8 cellular contexts compared by ENCODE assay signal in the genomic region with DNA sequence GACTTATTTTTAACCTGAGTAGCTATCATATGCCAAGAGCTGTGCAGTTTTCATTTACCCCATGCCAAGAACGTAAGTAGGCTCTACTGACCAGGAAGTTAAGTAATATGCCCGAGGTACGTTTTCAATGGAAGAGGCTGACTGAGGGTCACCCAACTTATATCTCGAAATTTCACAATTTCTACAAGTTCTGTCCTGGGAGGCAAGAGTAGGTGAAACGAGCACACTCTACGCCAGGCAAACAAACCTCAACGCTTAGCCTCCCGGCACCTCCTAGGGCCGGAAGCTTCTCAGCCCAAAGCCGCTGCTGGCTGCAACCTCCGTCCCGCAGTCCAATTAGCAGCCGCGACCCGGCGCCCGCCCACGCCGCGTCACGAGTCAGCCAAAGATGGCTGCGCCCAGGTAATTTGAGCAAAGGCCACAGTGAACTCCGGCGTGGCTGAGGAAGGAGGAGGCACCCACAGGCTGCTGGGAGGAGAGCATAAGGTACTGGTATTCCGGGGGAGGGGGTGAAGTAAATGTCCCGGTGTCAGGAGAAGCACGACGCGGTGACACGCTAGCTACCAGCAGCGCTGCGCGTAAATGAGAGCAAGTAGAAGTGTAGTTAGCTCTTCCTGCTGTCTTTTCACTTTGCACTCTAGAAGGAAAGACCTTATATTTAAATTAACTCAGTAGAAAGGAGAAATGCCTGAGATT. TPM values are rescaled to one million over a fixed set of nuclear protein-coding genes. Genes with fewer than 3 reads are reported as not detected.
DNase-seq lines count a peak whose midpoint lies in the region; ATAC-seq and TF ChIP-seq lines count a peak whose summit lies in the region.

A gene (plus strand): TSS at position 364 of the 696 bp plus-strand sequence. CDS start 2,289 bp downstream, outside the sequence.

- H3K9me3 ChIP-seq in H9 (ENCODE audit: control insufficient read depth, low read depth, low read length): no peaks in the 10 kb centered on the region

- no peak within 1 kb of the TSS for H2AK5ac ChIP-seq in H9 (ENCODE audit: insufficient read length, low read length)

- no peaks in the 10 kb centered on the region for H3K27me3 Mint-ChIP-seq in H9 (ENCODE audit: low read depth)
- H3K27me3 Mint-ChIP-seq in naive thymus-derived CD8-positive, alpha-beta T cell: peaks cover 3 to 27% (median 13%) of the 10 kb centered on the region in 5 donors

- no peak within 1 kb of the TSS for H3K23ac ChIP-seq in H9 (ENCODE audit: insufficient read length, low read depth, low read length)

- no peak within 1 kb of the TSS for H2BK20ac ChIP-seq in H9 (ENCODE audit: low read depth, low read length, poor library complexity, severe bottlenecking)

- peak within 1 kb of the TSS; percentile 80 for H3K27ac ChIP-seq in H9 (ENCODE audit: insufficient read length, low read depth, low read length)

- H3K79me1 ChIP-seq in H9 (ENCODE audit: insufficient read depth, low read depth, low read length, poor library complexity, severe bottlenecking): no peaks in the 10 kb centered on the region

- TF ChIP-seq CTCF in H9 (conservative IDR thresholded peaks at IDR 0.05): no peak

- H3K9ac ChIP-seq in H9 (ENCODE audit: extremely low read depth, insufficient read length, low read length): peak within 1 kb of the TSS; percentile 84

- peak; percentile 95 for DNase-seq in ELF-1 (ENCODE audit: low read depth, low spot score)
- DNase-seq in H9: peak; percentile 95
- DNase-seq in M059J (ENCODE audit: low read depth): peak; percentile 86
- DNase-seq in SHP77 (lab: John Stamatoyannopoulos, UW): peak; percentile 90 to 94
- peak; percentile 85 for DNase-seq in activated effector memory CD4-positive, alpha-beta T cell treated with Interleukin-2 at 50 U/mL for 16 hours
- DNase-seq in fibroblast of peridontal ligament (ENCODE audit: extremely low read depth): peak; percentile 71
- peak; percentile 81 to 93 (median 88) for DNase-seq in naive thymus-derived CD8-positive, alpha-beta T cell
- DNase-seq in stimulated activated naive CD4-positive, alpha-beta T cell (lab: John Stamatoyannopoulos, UW): peak; percentile 83 to 89 (median 86)

- H3K4ac ChIP-seq in H9 (ENCODE audit: low read depth, low read length): no peak within 1 kb of the TSS

- no peak within 1 kb of the TSS for H4K8ac ChIP-seq in H9 (replicated peaks; ENCODE audit: insufficient read length, low read depth, low read length)

- POLR2A ChIA-PET in naive thymus-derived CD8-positive, alpha-beta T cell (lab: Charles Lee): interaction anchor here (0.6 to 6.2 kb wide), 13 partner anchors 10 to 597 kb away, joined by 3 to 98 read pairs (median 5); a partner anchor contains a TSS

- no peak within 1 kb of the TSS for H2BK12ac ChIP-seq in H9 (ENCODE audit: insufficient read length, low read depth, low read length)

- H2BK120ac ChIP-seq in H9 (ENCODE audit: low read depth, low read length, poor library complexity, severe bottlenecking): no peak within 1 kb of the TSS

- H3K36me3 Mint-ChIP-seq in H9 (ENCODE audit: insufficient read depth in 1 of 3, low read depth in 3 of 3): peaks cover 0 to 6% (median 3%) of the 10 kb centered on the region in 3 experiments; a peak in 5 of 7 replicates
- peaks cover 0 to 18% (median 0%) of the 10 kb centered on the region in 3 donors for H3K36me3 Mint-ChIP-seq in naive thymus-derived CD8-positive, alpha-beta T cell

- ATAC-seq in naive thymus-derived CD8-positive, alpha-beta T cell: peak; percentile 98

- H3K4me1 ChIP-seq in H9 (ENCODE audit: insufficient read depth, low read length): no peaks in the 10 kb centered on the region; the same call in 1 of the 2 replicates

- H3K4me3 Mint-ChIP-seq in H9: peak within 1 kb of the TSS; percentile 87 to 99
- peak within 1 kb of the TSS; percentile 90 to 100 (median 98) for H3K4me3 Mint-ChIP-seq in naive thymus-derived CD8-positive, alpha-beta T cell

- H3K79me2 ChIP-seq in H9 (ENCODE audit: insufficient read depth, low read length): no peaks in the 10 kb centered on the region

- no peak within 1 kb of the TSS for H4K5ac ChIP-seq in H9 (ENCODE audit: insufficient read length, low read depth, low read length)

- H4K20me1 ChIP-seq in H9 (ENCODE audit: control insufficient read depth, insufficient read depth, insufficient read length): no peaks in the 10 kb centered on the region

- H4K91ac ChIP-seq in H9 (ENCODE audit: insufficient read length, low read depth, low read length): no peak within 1 kb of the TSS

- H3K4me2 ChIP-seq in H9 (ENCODE audit: insufficient read depth, insufficient read length, low read length): peak within 1 kb of the TSS; percentile 81

- peak within 1 kb of the TSS; percentile 64 for H3K18ac ChIP-seq in H9 (ENCODE audit: insufficient read length, low read depth, low read length)

- H3K9me3 Mint-ChIP-seq in H9: no peaks in the 10 kb centered on the region
- no peaks in the 10 kb centered on the region for H3K9me3 Mint-ChIP-seq in naive thymus-derived CD8-positive, alpha-beta T cell

- H2AFZ ChIP-seq in H9 (ENCODE audit: low read length): peak within 1 kb of the TSS; percentile 90

- no peaks in the 10 kb centered on the region for H3K27me3 ChIP-seq in H9 (ENCODE audit: insufficient read depth, low read length)

- H2BK15ac ChIP-seq in H9 (ENCODE audit: low read depth, low read length): no peak within 1 kb of the TSS

- no peaks in the 10 kb centered on the region for H3K23me2 ChIP-seq in H9 (ENCODE audit: insufficient read length, low read depth, low read length, poor library complexity, severe bottlenecking)

- no CpG with 5 or more reads among the region's 33 CpGs for WGBS in H9 (ENCODE audit: extremely low coverage, insufficient read length, low lambda C conversion rate)

- H3K56ac ChIP-seq in H9 (ENCODE audit: insufficient read length, low read depth, low read length): no peak within 1 kb of the TSS

- no peak within 1 kb of the TSS for H3T11ph ChIP-seq in H9 (ENCODE audit: low read length)

- no peak within 1 kb of the TSS for H2BK5ac ChIP-seq in H9 (ENCODE audit: insufficient read length, low read length)

- H3K27ac Mint-ChIP-seq in H9: peak within 1 kb of the TSS; percentile 98 to 99 (median 99)
- peak within 1 kb of the TSS; percentile 96 to 99 (median 98) for H3K27ac Mint-ChIP-seq in naive thymus-derived CD8-positive, alpha-beta T cell

- H3K4me1 Mint-ChIP-seq in H9: peaks cover 16 to 30% of the 10 kb centered on the region in 2 experiments
- peaks cover 15 to 39% (median 38%) of the 10 kb centered on the region in 4 donors for H3K4me1 Mint-ChIP-seq in naive thymus-derived CD8-positive, alpha-beta T cell

- peak within 1 kb of the TSS; percentile 71 for H3K14ac ChIP-seq in H9 (ENCODE audit: insufficient read depth, low read length)

RNA-seq across cellular contexts. Expression of the gene that starts here (rescaled TPM):
- total RNA-seq in H9 (2021): 28.0 and 35.2 TPM in 2 replicates
- total RNA-seq in M059J (2014; rRNA removed; shearing (Covaris generic)): 42.1 and 60.3 TPM in 2 replicates
- 10 to 100 TPM; 19.1 to 23.5 TPM for total RNA-seq in naive thymus-derived CD8-positive, alpha-beta T cell
- 10 to 100 TPM; 68.0 to 97.7 (median 75.4) TPM for polyA plus RNA-seq in naive thymus-derived CD8-positive, alpha-beta T cell

Comparison
In these comparisons a context has a peak if more than half of its experiments do, and no peak if none do; other contexts are left out.
1. Peak in every context shown above with its lines: DNase-seq, ATAC-seq and H3K27ac ChIP-seq.